Comparison of ENCODE assay signal across 1 cellular context in genomic region chr2:189534854-189535253, GRCh38.
TF ChIP-seq lines count a peak whose summit lies in the region.

No MANE protein-coding gene starts in this region.

TF ChIP-seq in K562, 482 proteins besides CTCF, POLR2A, EP300 and RAD21 (continued from another document):
- TF ChIP-seq NR4A1 (CRISPR knock-in tag; IDR thresholded peaks at IDR 0.05) (no peak), NR4A1 (tag; IDR thresholded peaks at IDR 0.05) (no peak), ARID3A (IDR thresholded peaks at IDR 0.05; ENCODE audit: borderline replicate concordance, low read depth, low read length) (no peak), SFPQ (IDR thresholded peaks at IDR 0.05; ENCODE audit: low read depth, low read length) (no peak), NFE2L1 (tag; IDR thresholded peaks at IDR 0.05; ENCODE audit: borderline replicate concordance, low read depth) (peak; percentile 51; the same call in 1 of the 2 replicates), ATF6 (CRISPR knock-in tag; IDR thresholded peaks at IDR 0.05) (no peak), MAFF (IDR thresholded peaks at IDR 0.05; ENCODE audit: low read length) (peak; percentile 39; the same call in 1 of the 2 replicates), AFF1 (IDR thresholded peaks at IDR 0.05; ENCODE audit: low read depth in 1 of 2, partially characterized antibody in 2 of 2) (no peak), SRSF3 (IDR thresholded peaks at IDR 0.05; ENCODE audit: insufficient read depth, low read length) (no peak), ZNF133 (CRISPR knock-in tag; IDR thresholded peaks at IDR 0.05) (no peak), COPS2 (conservative IDR thresholded peaks at IDR 0.05) (no peak), ATF7 (IDR thresholded peaks at IDR 0.05) (no peak), GATAD2A (IDR thresholded peaks at IDR 0.05) (no peak), C11orf30 (IDR thresholded peaks at IDR 0.05; ENCODE audit: low read depth) (peak; percentile 65; the same call in 1 of the 2 replicates), MAFG (tag; conservative IDR thresholded peaks at IDR 0.05) (peak; percentile 75), ZNF41 (CRISPR knock-in tag; conservative IDR thresholded peaks at IDR 0.05) (no peak), ZNF699 (CRISPR knock-in tag; IDR thresholded peaks at IDR 0.05; ENCODE audit: insufficient replicate concordance) (no peak), NFE2 (IDR thresholded peaks at IDR 0.05; ENCODE audit: low read depth) (peak; percentile 50), HDAC6 (IDR thresholded peaks at IDR 0.05; ENCODE audit: low read depth, low read length) (no peak), MAX (CRISPR knock-in tag; IDR thresholded peaks at IDR 0.05) (no peak), STAT6 (CRISPR knock-in tag; IDR thresholded peaks at IDR 0.05) (no peak), PHTF2 (CRISPR knock-in tag; IDR thresholded peaks at IDR 0.05) (no peak), STAT5B (CRISPR knock-in tag; IDR thresholded peaks at IDR 0.05) (no peak), ZNF316 (IDR thresholded peaks at IDR 0.05) (peak; percentile 76)
